ENCODE assay signal across 8 cellular contexts in the genomic region with DNA sequence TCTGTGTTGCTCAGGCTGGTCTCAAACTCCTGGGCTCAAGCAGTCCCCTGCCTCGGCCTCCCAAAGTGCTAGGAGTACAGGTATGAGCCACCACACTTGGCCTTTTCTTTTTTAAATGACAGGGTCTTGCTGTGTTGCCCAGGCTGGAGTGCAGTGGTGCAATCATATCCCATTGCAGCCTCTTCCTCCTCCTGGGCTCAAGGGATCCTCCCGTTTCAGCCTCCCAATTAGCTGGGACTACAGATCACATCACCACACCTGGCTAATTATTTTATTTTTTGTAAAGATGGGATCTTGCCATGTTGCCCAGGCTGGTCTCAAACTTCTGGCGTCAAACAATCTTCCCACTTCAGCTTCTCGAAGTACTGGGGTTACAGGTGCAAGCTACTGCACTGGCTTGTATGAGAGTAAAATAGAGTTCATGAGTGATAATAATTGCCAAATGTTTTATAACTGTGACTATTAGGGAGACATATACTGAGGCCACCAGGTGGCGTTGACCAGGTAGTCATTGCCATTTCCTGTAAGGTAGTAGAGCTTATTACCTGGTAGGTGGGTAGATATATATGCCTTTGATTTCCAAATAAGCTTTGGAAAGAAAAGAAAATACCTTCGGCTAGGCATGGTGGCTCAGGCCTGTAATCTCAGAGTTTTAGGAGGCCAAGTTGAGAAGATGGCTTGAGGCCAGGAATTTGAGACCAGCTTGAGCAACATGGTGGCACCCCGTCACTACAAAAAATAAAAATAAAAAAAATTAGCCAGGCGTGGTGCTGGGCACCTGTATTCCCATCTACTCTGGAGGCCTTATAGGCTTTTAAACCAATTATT. TPM values are rescaled to one million over a fixed set of nuclear protein-coding genes. Genes with fewer than 3 reads are reported as not detected.
DNase-seq lines count a peak whose midpoint lies in the region; ATAC-seq and TF ChIP-seq lines count a peak whose summit lies in the region.

No MANE protein-coding gene starts in this region.

- no peak overlapping the region for H2AFZ ChIP-seq in Loucy (ENCODE audit: low read length)

- H3K9me3 Mint-ChIP-seq in endodermal cell (peaks cover 17% of the 10 kb centered on the region), nephron progenitor cell (peaks cover 23% of the 10 kb centered on the region)

- no peak for DNase-seq in AG09319 (ENCODE audit: extremely low read depth, low read depth)
- peak; percentile 70 for DNase-seq in endodermal cell
- no peak for DNase-seq in nephron progenitor cell
- no peak for DNase-seq in left ventricle myocardium superior
- no peak for DNase-seq in NCI-H187 treated with DMSO at 0.1 percent for 48 hours (lab: John Stamatoyannopoulos, UW)

- no peak overlapping the region for H3K4me3 Mint-ChIP-seq in endodermal cell
- H3K4me3 Mint-ChIP-seq in nephron progenitor cell: no peak overlapping the region

- H3K4me3 ChIP-seq in Loucy (ENCODE audit: low read length, poor library complexity, severe bottlenecking) (no peak overlapping the region), endodermal cell (ENCODE audit: low read length) (no peak overlapping the region)

- no peaks in the 10 kb centered on the region for H3K9me2 ChIP-seq in Loucy (replicated peaks; ENCODE audit: low read depth, low read length)

- peaks cover 28% of the 10 kb centered on the region for H3K4me1 ChIP-seq in Loucy (ENCODE audit: insufficient read depth, low read length, poor library complexity, severe bottlenecking)
- peaks cover 8% of the 10 kb centered on the region for H3K4me1 ChIP-seq in endodermal cell (ENCODE audit: control insufficient read depth, insufficient read depth, low read length)

- H3F3A ChIP-seq in Loucy (ENCODE audit: low read depth): no peaks in the 10 kb centered on the region

- peak overlapping the region; percentile 7 for H3K4me2 ChIP-seq in Loucy (ENCODE audit: low read depth, low read length, poor library complexity, severe bottlenecking)

- H3K4me1 Mint-ChIP-seq in endodermal cell (peaks cover 18% of the 10 kb centered on the region), nephron progenitor cell (peaks cover 48% of the 10 kb centered on the region)

- no peak overlapping the region for H3K27ac ChIP-seq in endodermal cell (ENCODE audit: low read depth, low read length)

- H3K9ac ChIP-seq in Loucy (ENCODE audit: low read depth, low read length, poor library complexity, severe bottlenecking) (no peak overlapping the region), endodermal cell (ENCODE audit: extremely low read depth, low read length, poor library complexity, severe bottlenecking) (no peak overlapping the region)

- H3K36me3 Mint-ChIP-seq in endodermal cell (ENCODE audit: low read depth) (peaks cover 35% of the 10 kb centered on the region), nephron progenitor cell (ENCODE audit: low read depth) (peaks cover 37% of the 10 kb centered on the region)

- H3K27ac Mint-ChIP-seq in endodermal cell: no peak overlapping the region
- no peak overlapping the region for H3K27ac Mint-ChIP-seq in nephron progenitor cell

- H3K27me3 Mint-ChIP-seq in endodermal cell (ENCODE audit: insufficient read depth) (no peaks in the 10 kb centered on the region), nephron progenitor cell (ENCODE audit: low read depth, poor library complexity) (peaks cover 3% of the 10 kb centered on the region)

- intact Hi-C loops in left ventricle myocardium superior (cut with micrococcal nuclease): loop anchor here (5.0 kb wide), 1 partner anchor 138 kb away; a partner anchor contains a TSS

- H3K36me3 ChIP-seq in Loucy (ENCODE audit: insufficient read depth, low read length) (peaks cover 7% of the 10 kb centered on the region), endodermal cell (ENCODE audit: control insufficient read depth, insufficient read depth, low read length) (peaks cover 26% of the 10 kb centered on the region)

- TF ChIP-seq CTCF in AG09319 (IDR thresholded peaks at IDR 0.05; ENCODE audit: low read depth, low read length): peak; percentile 4
- peak; percentile 60 for TF ChIP-seq CTCF in Loucy (conservative IDR thresholded peaks at IDR 0.05; ENCODE audit: low read length)
- TF ChIP-seq CTCF in endodermal cell (conservative IDR thresholded peaks at IDR 0.05): peak; percentile 77
- no peak for TF ChIP-seq CTCF in nephron progenitor cell (IDR thresholded peaks at IDR 0.05)

- H3K27me3 ChIP-seq in Loucy (ENCODE audit: insufficient read depth, low read length, poor library complexity, severe bottlenecking) (no peaks in the 10 kb centered on the region), endodermal cell (ENCODE audit: control insufficient read depth, insufficient read depth, low read length, poor library complexity, severe bottlenecking) (no peaks in the 10 kb centered on the region)

- H3K79me2 ChIP-seq in Loucy (ENCODE audit: insufficient read depth, low read length): peaks cover 78% of the 10 kb centered on the region

- peaks cover 29% of the 10 kb centered on the region for H4K20me1 ChIP-seq in Loucy (ENCODE audit: insufficient read depth, low read length, poor library complexity, severe bottlenecking)

- H3K9me3 ChIP-seq in Loucy (ENCODE audit: insufficient read depth, low read depth, low read length): 0 out of 2 replicates have a peak, but pooled peaks cover 6% of the 10 kb centered on the region
- H3K9me3 ChIP-seq in endodermal cell (ENCODE audit: control insufficient read depth, low read length): peaks cover 27% of the 10 kb centered on the region

- ATAC-seq in GM18867 (IDR thresholded peaks at IDR 0.05; ENCODE audit: unreplicated experiment) (peak; percentile 25), left ventricle myocardium superior (no peak), HG03097 (IDR thresholded peaks at IDR 0.05; ENCODE audit: low FRiP score, unreplicated experiment) (no peak)

- 91 to 92% methylated on average over 3 to 7 of the region's 8 CpGs for WGBS in endodermal cell (ENCODE audit: insufficient coverage in 1 of 2, insufficient read length in 1 of 2), 2 experiments

RNA-seq across cellular contexts. Expression of a gene that starts 5.4 kb away (rescaled TPM):
- 10 to 100 TPM; 11.8 to 12.1 TPM for total RNA-seq in endodermal cell
- 9.9 TPM for polyA plus RNA-seq in endodermal cell (2013, experiment 1 of 2)
- 10.6 TPM for polyA plus RNA-seq in endodermal cell (2013, experiment 2 of 2)
- 23.2 TPM for total RNA-seq in left ventricle myocardium superior
